Comparison of ENCODE assay signal across 19 cellular contexts in genomic region chr12:46609671-46610070, GRCh38.
A peak's percentile ranks its signal among the peaks of the same experiment; 100 is the strongest.
DNase-seq lines count a peak whose midpoint lies in the region; ATAC-seq and TF ChIP-seq lines count a peak whose summit lies in the region.
"Had no signal": no experiment of that assay in that cellular context is flagged by ENCODE, and none has a peak within 500 bp of the region (broad histone marks: within the 10 kb centered on the region; RNA-seq: fewer than 3 reads in every experiment).

No MANE protein-coding gene starts in this region.

- H3K4me3 Mint-ChIP-seq in activated CD4-positive, alpha-beta T cell treated with anti-CD3 and anti-CD28 coated beads, Interleukin-2, amount 10 ng/mL, durations not matched to agents 24 days and 14 days, result peak overlapping the region; percentile 69
- no peak overlapping the region for H3K4me3 Mint-ChIP-seq in activated naive CD8-positive, alpha-beta T cell treated with anti-CD3 and anti-CD28 coated beads for 36 hours
- no peak overlapping the region for H3K4me3 Mint-ChIP-seq in osteocyte (ENCODE audit: unreplicated experiment)
- H3K4me3 Mint-ChIP-seq: stimulated activated naive B cell treated with anti-CD40 and anti-IgM and Interleukin-4, amounts not matched to agents 10 μg/mL and 1 μg/mL and 100 μg/mL, for 72 hours; WTC11 had no signal

- peak; percentile 27 for ATAC-seq in HG02938 (IDR thresholded peaks at IDR 0.05; ENCODE audit: unreplicated experiment)
- ATAC-seq: A549; esophagus mucosa; left colon; stimulated activated naive B cell treated with anti-CD40 and anti-IgM and Interleukin-4, amounts not matched to agents 10 μg/mL and 1 μg/mL and 100 μg/mL, for 72 hours; WTC11 had no signal

- no peak for TF ChIP-seq CTCF in osteocyte (IDR thresholded peaks at IDR 0.05)

- intact Hi-C loops in activated CD4-positive, alpha-beta T cell treated with anti-CD3 and anti-CD28 coated beads, Interleukin-2, amount 10 ng/mL, durations not matched to agents 24 days and 14 days (cut with micrococcal nuclease), result loop anchor here (1.0 to 5.0 kb wide), 4 partner anchors 52 to 227 kb away; no protein-coding TSS in a partner anchor

- peaks cover 18% of the 10 kb centered on the region for H3K9me3 Mint-ChIP-seq in activated CD4-positive, alpha-beta T cell treated with anti-CD3 and anti-CD28 coated beads, Interleukin-2, amount 10 ng/mL, durations not matched to agents 24 days and 14 days
- peaks cover 6% of the 10 kb centered on the region for H3K9me3 Mint-ChIP-seq in activated naive CD8-positive, alpha-beta T cell treated with anti-CD3 and anti-CD28 coated beads for 36 hours
- peaks cover 5% of the 10 kb centered on the region for H3K9me3 Mint-ChIP-seq in osteocyte (ENCODE audit: unreplicated experiment)

- H3K36me3 Mint-ChIP-seq in activated CD4-positive, alpha-beta T cell treated with anti-CD3 and anti-CD28 coated beads, Interleukin-2, amount 10 ng/mL, durations not matched to agents 24 days and 14 days (ENCODE audit: low read depth), result peaks cover 38% of the 10 kb centered on the region
- H3K36me3 Mint-ChIP-seq in activated naive CD8-positive, alpha-beta T cell treated with anti-CD3 and anti-CD28 coated beads for 36 hours, result peaks cover 5% of the 10 kb centered on the region
- H3K36me3 Mint-ChIP-seq in osteocyte (ENCODE audit: unreplicated experiment), result peaks cover 8% of the 10 kb centered on the region

- H3K27me3 Mint-ChIP-seq in activated CD4-positive, alpha-beta T cell treated with anti-CD3 and anti-CD28 coated beads, Interleukin-2, amount 10 ng/mL, durations not matched to agents 24 days and 14 days, result no peaks in the 10 kb centered on the region
- no peaks in the 10 kb centered on the region for H3K27me3 Mint-ChIP-seq in activated naive CD8-positive, alpha-beta T cell treated with anti-CD3 and anti-CD28 coated beads for 36 hours
- no peaks in the 10 kb centered on the region for H3K27me3 Mint-ChIP-seq in osteocyte (ENCODE audit: unreplicated experiment)
- H3K27me3 Mint-ChIP-seq: stimulated activated naive B cell treated with anti-CD40 and anti-IgM and Interleukin-4, amounts not matched to agents 10 μg/mL and 1 μg/mL and 100 μg/mL, for 72 hours had no signal

- H3K4me1 Mint-ChIP-seq in activated CD4-positive, alpha-beta T cell treated with anti-CD3 and anti-CD28 coated beads, Interleukin-2, amount 10 ng/mL, durations not matched to agents 24 days and 14 days, result peaks cover 24% of the 10 kb centered on the region
- peaks cover 20% of the 10 kb centered on the region for H3K4me1 Mint-ChIP-seq in activated naive CD8-positive, alpha-beta T cell treated with anti-CD3 and anti-CD28 coated beads for 36 hours
- peaks cover 14% of the 10 kb centered on the region for H3K4me1 Mint-ChIP-seq in osteocyte (ENCODE audit: unreplicated experiment)

- no peak for DNase-seq in activated CD4-positive, alpha-beta T cell treated with anti-CD3 and anti-CD28 coated beads, Interleukin-2, amount 10 ng/mL, durations not matched to agents 24 days and 14 days
- no peak for DNase-seq in activated CD4-positive, alpha-beta T cell treated with anti-CD3 and anti-CD28 coated beads for 48 hours
- DNase-seq in activated naive CD8-positive, alpha-beta T cell treated with anti-CD3 and anti-CD28 coated beads for 36 hours, result no peak
- no peak for DNase-seq in osteocyte (ENCODE audit: extremely low spot score, unreplicated experiment)
- no peak for DNase-seq in NCI-H1417 treated with DMSO at 0.1 percent for 48 hours (lab: John Stamatoyannopoulos, UW)
- no peak for DNase-seq in stimulated activated CD4-positive, alpha-beta T cell treated with anti-CD3 and anti-CD28 coated beads, Interleukin-2, amount 100 ng/mL, for 48 hours
- DNase-seq in SW 1271 (lab: John Stamatoyannopoulos, UW), result no peak
- DNase-seq: GOT3; left colon; NCI-H187; NCI-H345; occipital lobe; stimulated activated CD4-positive, alpha-beta T cell treated with anti-CD3 and anti-CD28 coated beads, Interleukin-15, amount 100 ng/mL, for 24 hours; stimulated activated naive B cell treated with anti-CD40 and anti-IgM and Interleukin-4, amounts not matched to agents 10 μg/mL and 1 μg/mL and 100 μg/mL, for 72 hours; transverse colon had no signal

- peak overlapping the region; percentile 67 for H3K27ac Mint-ChIP-seq in activated CD4-positive, alpha-beta T cell treated with anti-CD3 and anti-CD28 coated beads, Interleukin-2, amount 10 ng/mL, durations not matched to agents 24 days and 14 days
- H3K27ac Mint-ChIP-seq in activated naive CD8-positive, alpha-beta T cell treated with anti-CD3 and anti-CD28 coated beads for 36 hours, result peak overlapping the region; percentile 36
- H3K27ac Mint-ChIP-seq in osteocyte (ENCODE audit: unreplicated experiment), result peak overlapping the region; percentile 61
- H3K27ac Mint-ChIP-seq: stimulated activated naive B cell treated with anti-CD40 and anti-IgM and Interleukin-4, amounts not matched to agents 10 μg/mL and 1 μg/mL and 100 μg/mL, for 72 hours; WTC11 had no signal
